19 cellular contexts compared by ENCODE assay signal in genomic region chr19:16232568-16232967, GRCh38. TPM values are rescaled to one million over a fixed set of nuclear protein-coding genes. Genes with fewer than 3 reads are reported as not detected.
"Had no signal": no experiment of that assay in that cellular context is flagged by ENCODE, and none has a peak within 500 bp of the region (broad histone marks: within the 10 kb centered on the region; RNA-seq: fewer than 3 reads in every experiment).

No MANE protein-coding gene starts in this region.

- H3K4me1 ChIP-seq: prostate gland, right lobe of liver, testis had no signal

- H3K27ac Mint-ChIP-seq: activated CD8-positive, alpha-beta memory T cell treated with anti-CD3 and anti-CD28 coated beads, Interleukin-2, amount 10 ng/mL, durations not matched to agents 7 days and 5 days; brain; natural killer cell treated with Interleukin-12 subunit alpha and Interleukin-12 subunit beta and Interleukin-15 and Interleukin-18, amount 100 ng/mL, for 72 hours; stimulated activated naive CD8-positive, alpha-beta T cell treated with anti-CD3 and anti-CD28 coated beads, Interleukin-15, Interleukin-2, amounts not matched to agents 100 ng/mL and 50 ng/mL, for 24 hours had no signal

- H3K27me3 Mint-ChIP-seq: activated CD8-positive, alpha-beta memory T cell treated with anti-CD3 and anti-CD28 coated beads, Interleukin-2, amount 10 ng/mL, durations not matched to agents 7 days and 5 days; brain; natural killer cell treated with Interleukin-12 subunit alpha and Interleukin-12 subunit beta and Interleukin-15 and Interleukin-18, amount 100 ng/mL, for 72 hours; stimulated activated naive CD8-positive, alpha-beta T cell treated with anti-CD3 and anti-CD28 coated beads, Interleukin-15, Interleukin-2, amounts not matched to agents 100 ng/mL and 50 ng/mL, for 24 hours had no signal

- H3K27ac ChIP-seq: prostate gland, right lobe of liver, testis had no signal

- H3K4me3 ChIP-seq: prostate gland, right lobe of liver, testis had no signal

- ATAC-seq: activated CD4-positive, CD25-positive, alpha-beta regulatory T cell treated with anti-CD3 and anti-CD28 coated beads, Interleukin-2, amount 50 U/mL, for 24 hours; activated CD8-positive, alpha-beta memory T cell treated with anti-CD3 and anti-CD28 coated beads, Interleukin-2, amount 10 ng/mL, durations not matched to agents 7 days and 5 days; esophagus mucosa had no signal

- H3K9me3 ChIP-seq: prostate gland, right lobe of liver, testis had no signal

- H3K4me3 Mint-ChIP-seq: activated CD8-positive, alpha-beta memory T cell treated with anti-CD3 and anti-CD28 coated beads, Interleukin-2, amount 10 ng/mL, durations not matched to agents 7 days and 5 days; activated T-cell treated with anti-CD3 and anti-CD28 coated beads, Interleukin-2, amount 50 U/mL, for 4 hours; brain; natural killer cell treated with Interleukin-12 subunit alpha and Interleukin-12 subunit beta and Interleukin-15 and Interleukin-18, amount 100 ng/mL, for 72 hours; stimulated activated naive CD8-positive, alpha-beta T cell treated with anti-CD3 and anti-CD28 coated beads, Interleukin-15, Interleukin-2, amounts not matched to agents 100 ng/mL and 50 ng/mL, for 24 hours; T-helper 1 cell treated with Interleukin-12 subunit alpha and Interleukin-12 subunit beta and Interleukin-4 antibody, amounts not matched to agents 30 μg/mL and 1 μg/mL, for 36 hours had no signal

- H3K9me3 Mint-ChIP-seq: activated T-cell treated with anti-CD3 and anti-CD28 coated beads, Interleukin-2, amount 50 U/mL, for 4 hours; natural killer cell treated with Interleukin-12 subunit alpha and Interleukin-12 subunit beta and Interleukin-15 and Interleukin-18, amount 100 ng/mL, for 72 hours; T-helper 1 cell treated with Interleukin-12 subunit alpha and Interleukin-12 subunit beta and Interleukin-4 antibody, amounts not matched to agents 30 μg/mL and 1 μg/mL, for 36 hours had no signal

- H3K4me1 Mint-ChIP-seq: brain had no signal

- H3K27me3 ChIP-seq: right lobe of liver, testis had no signal

- DNase-seq: activated CD8-positive, alpha-beta memory T cell treated with anti-CD3 and anti-CD28 coated beads, Interleukin-2, amount 10 ng/mL, durations not matched to agents 7 days and 5 days; activated naive CD4-positive, alpha-beta T cell treated with Interleukin-2 at 50 U/mL for 16 hours; activated T-cell treated with anti-CD3 and anti-CD28 coated beads, Interleukin-2, amount 50 U/mL, for 4 hours; amygdala; cerebellar nuclear complex; dermis blood vessel endothelial cell; glutamatergic neuron; occipital lobe; testis had no signal

RNA-seq across cellular contexts. Expression of gene CIB3, which starts 59.2 kb away (rescaled TPM):
- total RNA-seq: activated CD8-positive, alpha-beta memory T cell treated with anti-CD3 and anti-CD28 coated beads, Interleukin-2, amount 10 ng/mL, durations not matched to agents 7 days and 5 days; activated T-cell treated with anti-CD3 and anti-CD28 coated beads, Interleukin-2, amount 50 U/mL, for 4 hours; dermis blood vessel endothelial cell; esophagus mucosa; mucosa of gallbladder; occipital lobe; prostate gland; right lobe of liver; testis; urinary bladder had no signal
